Comparison of ENCODE assay signal across 12 cellular contexts in the genomic region with DNA sequence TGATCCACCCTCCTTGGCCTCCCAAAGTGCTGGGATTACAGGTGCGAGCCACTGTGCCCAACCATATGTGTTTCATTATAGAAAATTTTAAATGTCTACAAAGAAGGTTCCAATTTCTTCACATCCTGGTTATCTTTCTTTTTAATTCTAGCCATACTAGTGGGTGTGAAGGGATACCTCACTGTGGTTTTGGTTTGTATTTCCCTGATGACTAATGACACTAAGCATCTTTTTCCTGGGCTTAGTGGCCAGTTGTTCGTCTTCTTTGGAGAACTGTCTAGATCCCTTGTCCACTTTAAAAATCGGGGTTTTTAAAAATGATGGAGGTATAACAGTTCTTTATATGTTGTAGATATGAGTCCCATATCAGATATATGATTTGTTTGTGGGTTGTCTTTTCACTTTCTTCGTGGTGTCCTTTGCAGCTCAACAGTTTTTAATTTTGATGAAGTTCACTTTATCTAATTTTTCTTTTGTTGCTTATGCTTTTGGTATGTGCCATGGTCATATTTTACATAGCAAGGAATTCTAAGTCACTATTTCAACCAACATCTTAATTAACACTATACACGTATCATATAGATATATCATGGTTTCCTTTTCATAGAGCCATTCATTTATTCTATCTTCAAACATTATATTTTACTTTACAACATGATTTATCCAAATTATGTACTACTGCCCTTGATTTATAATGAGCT.
DNase-seq lines count a peak whose midpoint lies in the region; ATAC-seq and TF ChIP-seq lines count a peak whose summit lies in the region.
"Had no signal": no experiment of that assay in that cellular context is flagged by ENCODE, and none has a peak within 500 bp of the region (broad histone marks: within the 10 kb centered on the region; RNA-seq: fewer than 3 reads in every experiment).

No MANE protein-coding gene starts in this region.

- H4K8ac ChIP-seq in IMR-90 (ENCODE audit: low read depth in 2 of 2, low read length in 2 of 2): no peak overlapping the region

- no peak for TF ChIP-seq CTCF in IMR-90 (conservative IDR thresholded peaks at IDR 0.05; ENCODE audit: low read depth, low read length)

- H3K4me3 ChIP-seq in IMR-90 (ENCODE audit: insufficient read depth, low read depth, low read length): no peak overlapping the region
- H3K4me3 ChIP-seq: GM23338, psoas muscle had no signal

- H2AK5ac ChIP-seq in IMR-90 (ENCODE audit: low read depth, low read length): no peak overlapping the region

- H3K18ac ChIP-seq in IMR-90 (ENCODE audit: low read depth, low read length): no peak overlapping the region

- H3K23ac ChIP-seq in IMR-90 (ENCODE audit: low read depth, low read length): no peak overlapping the region

- no peak for TF ChIP-seq RAD21 in IMR-90 (IDR thresholded peaks at IDR 0.05; ENCODE audit: low read length)

- no peak overlapping the region for H3K27ac ChIP-seq in IMR-90 (ENCODE audit: insufficient read depth, low read length)
- H3K27ac ChIP-seq: psoas muscle had no signal

- ATAC-seq in IMR-90 (ENCODE audit: low read depth) (peak; percentile 80), GM19395 (IDR thresholded peaks at IDR 0.05; ENCODE audit: unreplicated experiment) (no peak), HG03095 (IDR thresholded peaks at IDR 0.05; ENCODE audit: unreplicated experiment) (no peak)
- ATAC-seq: GM23338, psoas muscle had no signal

- peak overlapping the region; percentile 46; the same call in 1 of the 2 replicates for H3K4me2 ChIP-seq in IMR-90 (ENCODE audit: low read depth, low read length)
- H3K4me2 ChIP-seq: GM23338 had no signal

- H3K36me3 ChIP-seq in IMR-90 (ENCODE audit: control insufficient read depth, insufficient read depth, low read length): no peaks in the 10 kb centered on the region

- no peaks in the 10 kb centered on the region for H4K20me1 ChIP-seq in IMR-90 (ENCODE audit: insufficient read depth, low read length)

- no peaks in the 10 kb centered on the region for H3K27me3 ChIP-seq in IMR-90 (ENCODE audit: control insufficient read depth, insufficient read depth, low read length)

- H3K79me1 ChIP-seq in IMR-90 (ENCODE audit: low read depth in 1 of 2, low read length in 2 of 2): 0 out of 4 replicates have a peak, but pooled peaks cover 0 to under 1% of the 10 kb centered on the region in 2 experiments

- peaks cover 10% of the 10 kb centered on the region for H3K4me1 ChIP-seq in IMR-90 (ENCODE audit: control insufficient read depth, insufficient read depth, low read length)
- H3K4me1 ChIP-seq: psoas muscle had no signal

- no peaks in the 10 kb centered on the region for H3K9me3 ChIP-seq in IMR-90 (ENCODE audit: control insufficient read depth, insufficient read depth, low read length)
- H3K9me3 ChIP-seq: psoas muscle had no signal

- TF ChIP-seq POLR2A in IMR-90 (IDR thresholded peaks at IDR 0.05; ENCODE audit: low read depth, low read length): no peak

- H2BK15ac ChIP-seq in IMR-90 (ENCODE audit: low read depth, low read length): 0 out of 3 replicates have a peak overlapping the region, but pooled peaks have one; percentile 12

- BruUV-seq in IMR-90 (replicated peaks; lab: Mats Ljungman, UMichigan): no TSS peak

- peak overlapping the region; percentile 27 for H2BK5ac ChIP-seq in IMR-90 (ENCODE audit: low read depth, low read length, poor library complexity, severe bottlenecking)

- dilution Hi-C loops in IMR-90 (cut with HindIII; ENCODE audit: low sequenced_read_pairs, unreplicated experiment): no loop called here

- WGBS in IMR-90 (ENCODE audit: extremely low coverage in 2 of 2, insufficient read length in 1 of 2), 2 experiments: 40% methylated on average over 1 of the region's 5 CpGs; no CpG with 5 or more reads in 1 of the 2 experiments

- H2BK120ac ChIP-seq in IMR-90 (ENCODE audit: low read depth, low read length): no peak overlapping the region

- CTCF ChIA-PET in IMR-90 (lab: Yijun Ruan, JAX): no interaction called here

- H4K91ac ChIP-seq in IMR-90 (ENCODE audit: insufficient read depth, low read depth, low read length): no peak overlapping the region

- intact Hi-C loops in IMR-90 (cut with micrococcal nuclease): no loop called here

- in situ Hi-C loops in IMR-90 (cut with MboI; ENCODE audit: low sequenced_read_pairs): no loop called here

- H4K5ac ChIP-seq in IMR-90 (ENCODE audit: low read depth, low read length): no peak overlapping the region

- H3K9me1 ChIP-seq in IMR-90 (ENCODE audit: insufficient read depth, low read length): no peaks in the 10 kb centered on the region

- H3K14ac ChIP-seq in IMR-90 (replicated peaks; ENCODE audit: low read depth, low read length): no peak overlapping the region

- H3K9ac ChIP-seq in IMR-90 (ENCODE audit: low read depth, low read length): no peak overlapping the region

- DNase-seq in AG08395 (ENCODE audit: low spot score): peak; percentile 69
- peak; percentile 74 for DNase-seq in IMR-90
- DNase-seq in amniotic stem cell (lab: John Stamatoyannopoulos, UW): peak; percentile 9
- peak; percentile 71 for DNase-seq in glomerular visceral epithelial cell (ENCODE audit: extremely low spot score)
- no peak for DNase-seq in anterior cingulate cortex (lab: John Stamatoyannopoulos, UW)
- no peak for DNase-seq in hypothalamus (lab: John Stamatoyannopoulos, UW)
- DNase-seq: activated effector memory CD4-positive, alpha-beta T cell treated with anti-CD3 and anti-CD28 coated beads, Interleukin-2, amount 50 U/mL, for 16 hours; foreskin melanocyte; psoas muscle had no signal

- H2AK9ac ChIP-seq in IMR-90 (replicated peaks; ENCODE audit: low read depth, low read length, poor library complexity): no peak overlapping the region

- POLR2A ChIA-PET in IMR-90 (lab: Charles Lee; ENCODE audit: unreplicated experiment): no interaction called here

- H3K4ac ChIP-seq in IMR-90 (ENCODE audit: low read depth, low read length): no peak overlapping the region

- no peak overlapping the region for H2AFZ ChIP-seq in IMR-90 (replicated peaks; ENCODE audit: low read length, poor library complexity)
- H2AFZ ChIP-seq: GM23338 had no signal

- no peak overlapping the region; the same call in 1 of the 2 replicates for H2BK20ac ChIP-seq in IMR-90 (ENCODE audit: low read depth, low read length)

- no peak overlapping the region for H3K56ac ChIP-seq in IMR-90 (ENCODE audit: extremely low read depth, insufficient read depth, low read length)

TF ChIP-seq in IMR-90, 13 proteins besides CTCF, POLR2A, EP300 and RAD21:
- TF ChIP-seq RCOR1 (IDR thresholded peaks at IDR 0.05; ENCODE audit: insufficient replicate concordance, low read length) (peak; percentile 21), FOS (IDR thresholded peaks at IDR 0.05; ENCODE audit: low read depth, low read length) (peak; percentile 51; the same call in 1 of the 2 replicates), CHD1 (IDR thresholded peaks at IDR 0.05; ENCODE audit: low read depth, low read length) (no peak)
TF ChIP-seq in IMR-90: peak in this region for 2.

Comparison
In these comparisons a context has a peak if more than half of its experiments do, and no peak if none do; other contexts are left out.
1. DNase-seq: peak in AG08395 (single experiment), IMR-90 (single experiment), amniotic stem cell (single experiment) and glomerular visceral epithelial cell (single experiment); none in anterior cingulate cortex (0 of 58) and hypothalamus (0 of 51).